In the genomic region with DNA sequence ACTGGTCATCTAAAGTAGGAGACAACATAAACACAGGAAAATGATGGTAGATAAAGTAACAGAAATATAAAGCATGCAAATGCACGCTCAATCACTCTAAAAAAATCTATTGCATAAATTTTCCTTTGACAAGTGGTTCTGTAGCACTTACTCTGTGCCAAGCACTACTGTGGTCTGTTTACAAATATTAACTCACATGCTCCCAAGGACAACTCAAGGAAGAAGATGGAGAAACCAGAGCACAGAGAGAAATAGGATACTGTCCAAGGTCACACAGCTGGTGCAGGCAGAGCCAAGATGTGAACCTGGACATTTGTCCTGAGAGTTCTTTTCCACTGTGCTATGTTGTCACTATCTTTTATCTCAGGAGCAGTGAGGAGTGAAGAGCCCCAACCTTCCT, we compare ENCODE assay signal across 21 cellular contexts.
DNase-seq lines count a peak whose midpoint lies in the region; ATAC-seq and TF ChIP-seq lines count a peak whose summit lies in the region.
"Had no signal": no experiment of that assay in that cellular context is flagged by ENCODE, and none has a peak within 500 bp of the region (broad histone marks: within the 10 kb centered on the region; RNA-seq: fewer than 3 reads in every experiment).

No MANE protein-coding gene starts in this region.

- intact Hi-C loops in lower lobe of right lung (cut with DNase I): loop anchor here (10.0 kb wide), 1 partner anchor 277 kb away; no protein-coding TSS in a partner anchor
- intact Hi-C loops in upper lobe of right lung (cut with DNase I): no loop called here

- H3K9me3 ChIP-seq in lower lobe of right lung (no peaks in the 10 kb centered on the region), upper lobe of right lung (no peaks in the 10 kb centered on the region)
- H3K9me3 ChIP-seq: A549, Caco-2 had no signal

- H3K4me3 ChIP-seq in fibroblast of mammary gland (ENCODE audit: control insufficient read depth, low read depth, low read length) (no peak overlapping the region), lower lobe of right lung (no peak overlapping the region), upper lobe of right lung (no peak overlapping the region)
- H3K4me3 ChIP-seq: A549, GM12878, GM23248 had no signal

- no peaks in the 10 kb centered on the region for H3K4me1 Mint-ChIP-seq in progenitor cell of endocrine pancreas (ENCODE audit: low read depth)
- H3K4me1 Mint-ChIP-seq: CD4-positive, CD25-positive, alpha-beta regulatory T cell had no signal

- TF ChIP-seq CTCF in 22Rv1 (IDR thresholded peaks at IDR 0.05) (no peak), fibroblast of mammary gland (conservative IDR thresholded peaks at IDR 0.05; ENCODE audit: control insufficient read depth, insufficient read depth, low read depth, low read length) (no peak), lower lobe of right lung (IDR thresholded peaks at IDR 0.05) (no peak), upper lobe of right lung (IDR thresholded peaks at IDR 0.05) (no peak), progenitor cell of endocrine pancreas (IDR thresholded peaks at IDR 0.05; ENCODE audit: unreplicated experiment) (no peak)

- H3K36me3 ChIP-seq in lower lobe of right lung (no peaks in the 10 kb centered on the region), upper lobe of right lung (no peaks in the 10 kb centered on the region)

- peaks cover 4% of the 10 kb centered on the region for H3K27me3 Mint-ChIP-seq in progenitor cell of endocrine pancreas
- H3K27me3 Mint-ChIP-seq: CD4-positive, CD25-positive, alpha-beta regulatory T cell had no signal

- H3K27me3 ChIP-seq in lower lobe of right lung (ENCODE audit: low read depth) (no peaks in the 10 kb centered on the region), upper lobe of right lung (no peaks in the 10 kb centered on the region)

- no peak overlapping the region for H3K27ac Mint-ChIP-seq in progenitor cell of endocrine pancreas
- H3K27ac Mint-ChIP-seq: CD4-positive, CD25-positive, alpha-beta regulatory T cell; CD8-positive, alpha-beta T cell had no signal

- peak overlapping the region; percentile 30; the same call in 1 of the 2 replicates for H3K27ac ChIP-seq in 22Rv1
- H3K27ac ChIP-seq in lower lobe of right lung: no peak overlapping the region
- no peak overlapping the region for H3K27ac ChIP-seq in upper lobe of right lung
- H3K27ac ChIP-seq: A549 had no signal

- H3K4me1 ChIP-seq in lower lobe of right lung: no peaks in the 10 kb centered on the region
- peaks cover 13% of the 10 kb centered on the region for H3K4me1 ChIP-seq in upper lobe of right lung
- H3K4me1 ChIP-seq: Caco-2 had no signal

- no peaks in the 10 kb centered on the region for H3K9me3 Mint-ChIP-seq in progenitor cell of endocrine pancreas (ENCODE audit: low read depth)
- H3K9me3 Mint-ChIP-seq: CD8-positive, alpha-beta T cell had no signal

- H3K4me3 Mint-ChIP-seq in progenitor cell of endocrine pancreas (ENCODE audit: low read depth): no peak overlapping the region
- H3K4me3 Mint-ChIP-seq: CD4-positive, CD25-positive, alpha-beta regulatory T cell; CD8-positive, alpha-beta T cell had no signal

- DNase-seq in fibroblast of mammary gland (ENCODE audit: low read depth) (peak; percentile 11), lower lobe of right lung (no peak), upper lobe of right lung (no peak), DMS53 treated with DMSO at 0.1 percent for 48 hours (lab: John Stamatoyannopoulos, UW; ENCODE audit: unreplicated experiment) (no peak), progenitor cell of endocrine pancreas (ENCODE audit: low spot score, unreplicated experiment) (no peak)
- DNase-seq in effector CD8-positive, alpha-beta T cell (lab: John Stamatoyannopoulos, UW): no peak
- DNase-seq: 8988T; C1 segment of cervical spinal cord; Caco-2; CD4-positive, CD25-positive, alpha-beta regulatory T cell; CD8-positive, alpha-beta T cell; DMS153; DMS79; EL; GDM1; GM23248; H7; HCEC 1CT had no signal

- H3K36me3 Mint-ChIP-seq in progenitor cell of endocrine pancreas (ENCODE audit: insufficient read depth): no peaks in the 10 kb centered on the region
- H3K36me3 Mint-ChIP-seq: CD4-positive, CD25-positive, alpha-beta regulatory T cell; CD8-positive, alpha-beta T cell had no signal

- ATAC-seq in lower lobe of right lung (peak; percentile 41 to 48), upper lobe of right lung (peak; percentile 60)
- ATAC-seq: A549; CD8-positive, alpha-beta T cell; GM12878 had no signal
